Comparison of ENCODE assay signal across 7 cellular contexts in genomic region chr1:78996791-78997190, GRCh38. TPM values are rescaled to one million over a fixed set of nuclear protein-coding genes. Genes with fewer than 3 reads are reported as not detected.
"Had no signal": no experiment of that assay in that cellular context is flagged by ENCODE, and none has a peak within 500 bp of the region (broad histone marks: within the 10 kb centered on the region; RNA-seq: fewer than 3 reads in every experiment).

No MANE protein-coding gene starts in this region.

- H3K4me3 ChIP-seq: GM23338, K562 had no signal

- DNase-seq: H9, HCEC 1CT, IMR-90, KG1 had no signal

- H3K4me2 ChIP-seq: GM23338 had no signal

- ATAC-seq: GM23338, K562 had no signal

- H2AFZ ChIP-seq: GM23338 had no signal

RNA-seq across cellular contexts. Expression of gene ADGRL4, which starts 9.7 kb away (rescaled TPM):
- total RNA-seq: HT-29, K562 had no signal
